In genomic region chr6:28648878-28649375, GRCh38 we compare ENCODE assay signal across 1 cellular context.
TF ChIP-seq lines count a peak whose summit lies in the region.

No MANE protein-coding gene starts in this region.

TF ChIP-seq in H1, 55 proteins besides CTCF, POLR2A, EP300 and RAD21 (continued from another document):
- TF ChIP-seq CHD7 (IDR thresholded peaks at IDR 0.05; ENCODE audit: insufficient replicate concordance, low read length) (no peak), CREB1 (IDR thresholded peaks at IDR 0.05) (no peak), PHF8 (conservative IDR thresholded peaks at IDR 0.05; ENCODE audit: low read depth, low read length) (no peak), TAF7 (optimal IDR thresholded peaks at IDR 0.05; ENCODE audit: borderline replicate concordance, low read depth, low read length) (no peak), JUND (IDR thresholded peaks at IDR 0.05; ENCODE audit: low read length) (no peak), KDM5A (IDR thresholded peaks at IDR 0.05; ENCODE audit: low read length) (no peak), NANOG (IDR thresholded peaks at IDR 0.05; ENCODE audit: insufficient read depth, low read depth, low read length, poor library complexity, severe bottlenecking) (no peak), EZH2 (IDR thresholded peaks at IDR 0.05; ENCODE audit: low read depth, low read length, severe bottlenecking) (no peak), SAP30 (IDR thresholded peaks at IDR 0.05; ENCODE audit: insufficient read depth, insufficient replicate concordance, low read length) (peak; percentile 70)
- TF ChIP-seq, protein P1, sequence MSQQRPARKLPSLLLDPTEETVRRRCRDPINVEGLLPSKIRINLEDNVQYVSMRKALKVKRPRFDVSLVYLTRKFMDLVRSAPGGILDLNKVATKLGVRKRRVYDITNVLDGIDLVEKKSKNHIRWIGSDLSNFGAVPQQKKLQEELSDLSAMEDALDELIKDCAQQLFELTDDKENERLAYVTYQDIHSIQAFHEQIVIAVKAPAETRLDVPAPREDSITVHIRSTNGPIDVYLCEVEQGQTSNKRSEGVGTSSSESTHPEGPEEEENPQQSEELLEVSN (IDR thresholded peaks at IDR 0.05): 0 out of 2 replicates have a peak, but pooled peaks have one; percentile 15
